ENCODE assay signal across 23 cellular contexts in the genomic region with DNA sequence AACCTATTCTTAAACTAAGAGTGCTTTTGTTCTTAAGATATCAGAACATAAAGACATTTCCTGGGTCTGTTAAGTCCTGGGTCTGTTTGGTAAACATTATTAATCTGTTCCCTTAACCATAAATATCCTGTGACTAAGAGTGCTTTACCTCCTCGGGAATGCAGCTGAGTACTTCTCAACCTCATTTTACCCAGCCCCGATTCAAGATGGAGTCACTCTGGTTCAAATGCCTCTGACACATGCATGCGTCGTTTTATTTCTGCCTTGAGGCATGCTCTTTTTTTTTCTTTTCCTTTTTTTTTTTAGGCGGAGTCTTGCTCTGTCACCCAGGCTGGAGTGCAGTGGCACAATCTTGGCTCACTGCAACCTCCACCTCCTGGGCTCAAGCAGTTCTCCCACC. TPM values are rescaled to one million over a fixed set of nuclear protein-coding genes. Genes with fewer than 3 reads are reported as not detected.
DNase-seq lines count a peak whose midpoint lies in the region; ATAC-seq, FAIRE-seq and TF ChIP-seq lines count a peak whose summit lies in the region.
"Had no signal": no experiment of that assay in that cellular context is flagged by ENCODE, and none has a peak within 500 bp of the region (broad histone marks: within the 10 kb centered on the region; RNA-seq: fewer than 3 reads in every experiment).

No MANE protein-coding gene starts in this region.

- peak overlapping the region; percentile 23; the same call in 1 of the 2 replicates for H2AFZ ChIP-seq in PC-3 (ENCODE audit: low read length)
- peak overlapping the region; percentile 45; the same call in 1 of the 2 replicates for H2AFZ ChIP-seq in K562 (ENCODE audit: low read depth, low read length)
- no peak overlapping the region for H2AFZ ChIP-seq in mesenchymal stem cell (ENCODE audit: low read depth, low read length)

- H2BK15ac ChIP-seq in mesenchymal stem cell (ENCODE audit: low read depth, poor library complexity, severe bottlenecking), result no peak overlapping the region

- no peaks in the 10 kb centered on the region for H3K9me2 ChIP-seq in PC-3 (replicated peaks; ENCODE audit: low read length)
- H3K9me2 ChIP-seq: SK-N-SH had no signal

- H3K4me2 ChIP-seq in PC-3 (ENCODE audit: low read length), result peak overlapping the region; percentile 11
- H3K4me2 ChIP-seq in K562 (ENCODE audit: insufficient read depth, low read length), result no peak overlapping the region
- no peak overlapping the region for H3K4me2 ChIP-seq in mesenchymal stem cell (ENCODE audit: low read length, poor library complexity, severe bottlenecking)
- H3K4me2 ChIP-seq: A549, SK-N-SH had no signal

- no peak overlapping the region for H4K8ac ChIP-seq in mesenchymal stem cell (ENCODE audit: low read length)

- no peak for FAIRE-seq in K562 (lab: Jason Lieb, UNC)
- FAIRE-seq: A549, GM19239, HTR-8/SVneo had no signal

- H2BK5ac ChIP-seq in mesenchymal stem cell (ENCODE audit: low read depth, low read length, poor library complexity, severe bottlenecking), result no peak overlapping the region

- H3K9me1 ChIP-seq in K562 (ENCODE audit: control insufficient read depth, insufficient read depth, low read length), result no peaks in the 10 kb centered on the region

- no peaks in the 10 kb centered on the region for H3K79me2 ChIP-seq in PC-3 (ENCODE audit: low read length)
- H3K79me2 ChIP-seq in K562 (ENCODE audit: control insufficient read depth, insufficient read depth, low read length), result no peaks in the 10 kb centered on the region

- H3K4ac ChIP-seq in mesenchymal stem cell (ENCODE audit: low read depth in 1 of 2, low read length in 2 of 2), result no peak overlapping the region

- no peaks in the 10 kb centered on the region for H3K9me3 ChIP-seq in PC-3 (ENCODE audit: low read length)
- H3K9me3 ChIP-seq in K562 (replicated peaks; ENCODE audit: control insufficient read depth, insufficient read depth, low read depth, low read length), result no peaks in the 10 kb centered on the region
- peaks cover 8% of the 10 kb centered on the region for H3K9me3 ChIP-seq in mesenchymal stem cell (ENCODE audit: control insufficient read depth, low read length)
- peaks cover 0 to 9% (median 0%) of the 10 kb centered on the region in 12 donors for H3K9me3 ChIP-seq in heart left ventricle
- H3K9me3 ChIP-seq: A549, SK-N-SH had no signal

- intact Hi-C loops in PC-3 (cut with micrococcal nuclease), result no loop called here
- intact Hi-C loops in K562 (cut with micrococcal nuclease), result no loop called here
- intact Hi-C loops in heart left ventricle (cut with DNase I), result no loop called here

- 10% methylated on average over 5 of the region's 5 CpGs for WGBS in K562 (ENCODE audit: insufficient coverage, low coverage, missing lambda C conversion rate)
- 63% methylated on average over 5 of the region's 5 CpGs for WGBS in mesenchymal stem cell
- WGBS in heart left ventricle, 4 donors, result 79 to 85% (median 81%) methylated on average over 5 of the region's 5 CpGs

- H3K4me1 ChIP-seq in PC-3 (ENCODE audit: insufficient read depth, low read length) (peaks cover 19% of the 10 kb centered on the region), K562 (replicated peaks in 1 of 2; ENCODE audit: control insufficient read depth in 2 of 2, insufficient read depth in 2 of 2, low read length in 2 of 2) (no peaks in the 10 kb centered on the region), mesenchymal stem cell (ENCODE audit: control insufficient read depth, insufficient read depth, low read depth, low read length) (no peaks in the 10 kb centered on the region), heart left ventricle (no peaks in the 10 kb centered on the region)
- H3K4me1 ChIP-seq: A549 had no signal

- H3K79me1 ChIP-seq in mesenchymal stem cell (replicated peaks; ENCODE audit: low read length, poor library complexity, severe bottlenecking), result no peaks in the 10 kb centered on the region

- TF ChIP-seq RAD21 in K562 (CRISPR knock-in tag; conservative IDR thresholded peaks at IDR 0.05 in 1 of 2, IDR thresholded peaks at IDR 0.05 in 1 of 2), result no peak

- H2AK5ac ChIP-seq in mesenchymal stem cell (ENCODE audit: low read length, severe bottlenecking), result no peak overlapping the region

- peak overlapping the region; percentile 35 for H3K27ac ChIP-seq in PC-3 (ENCODE audit: low read length)
- no peak overlapping the region for H3K27ac ChIP-seq in K562 (ENCODE audit: extremely low read depth, low read depth, low read length)
- no peak overlapping the region for H3K27ac ChIP-seq in mesenchymal stem cell (ENCODE audit: low read length, poor library complexity, severe bottlenecking)
- no peak overlapping the region for H3K27ac ChIP-seq in heart left ventricle
- H3K27ac ChIP-seq: A549, HL-60 had no signal

- TF ChIP-seq POLR2A in K562 (conservative IDR thresholded peaks at IDR 0.05) (no peak), heart left ventricle (IDR thresholded peaks at IDR 0.05) (no peak)

- TF ChIP-seq EP300 in K562 (IDR thresholded peaks at IDR 0.05; ENCODE audit: low read length), result no peak

- no peak for TF ChIP-seq CTCF in PC-3 (conservative IDR thresholded peaks at IDR 0.05; ENCODE audit: low read depth, low read length)
- no peak for TF ChIP-seq CTCF in K562 (IDR thresholded peaks at IDR 0.05 in 2 of 3, conservative IDR thresholded peaks at IDR 0.05 in 1 of 3; ENCODE audit: insufficient read depth in 2 of 3, low read depth in 1 of 3, low read length in 3 of 3)
- TF ChIP-seq CTCF in heart left ventricle (IDR thresholded peaks at IDR 0.05), result no peak

- in situ Hi-C loops in K562 (cut with MboI), result no loop called here

- H3K27me3 ChIP-seq in PC-3 (ENCODE audit: low read length) (no peaks in the 10 kb centered on the region), K562 (ENCODE audit: control insufficient read depth in 2 of 2, insufficient read depth in 2 of 2, low read length in 2 of 2) (peaks cover 0 to 5% of the 10 kb centered on the region in 2 experiments; a peak in 1 of 5 replicates), mesenchymal stem cell (ENCODE audit: control insufficient read depth in 1 of 2, insufficient read depth in 1 of 2, low read length in 2 of 2) (no peaks in the 10 kb centered on the region), heart left ventricle (no peaks in the 10 kb centered on the region)
- H3K27me3 ChIP-seq: MG63 had no signal

- BruUV-seq in PC-3 (replicated peaks; lab: Mats Ljungman, UMichigan) (no TSS peak), K562 (replicated peaks; lab: Mats Ljungman, UMichigan) (no TSS peak)

- DNase-seq in EL, result peak; percentile 11
- DNase-seq in PC-3, result peak; percentile 90
- DNase-seq in K562 (ENCODE audit: extremely low read depth in 1 of 4, low spot score in 3 of 4), result no peak
- peak; percentile 26 for DNase-seq in mesenchymal stem cell
- DNase-seq in activated naive CD4-positive, alpha-beta T cell (lab: John Stamatoyannopoulos, UW), result no peak
- DNase-seq in heart left ventricle, result no peak
- DNase-seq in DMS 273 (lab: John Stamatoyannopoulos, UW; ENCODE audit: unreplicated experiment), result no peak
- DNase-seq: C1 segment of cervical spinal cord, DMS 273 treated with DMSO at 0.1 percent for 48 hours, H9, KBM-7, MG63, NCI-H1092, NCI-H2081 treated with DMSO at 0.1 percent for 48 hours, NCI-H510A, NCI-H774, Right ventricle myocardium superior, SK-N-SH had no signal

- H3K23ac ChIP-seq in mesenchymal stem cell (ENCODE audit: low read length in 2 of 2), result no peak overlapping the region

- POLR2A ChIA-PET in PC-3 (lab: Charles Lee; ENCODE audit: unreplicated experiment) (interaction anchor here (0.7 kb wide), 1 partner anchor 10 kb away, joined by 10 read pairs; no protein-coding TSS in a partner anchor), K562 (lab: Yijun Ruan, JAX) (interaction anchor here (0.6 kb wide), 1 partner anchor 477 kb away, joined by 3 read pairs; no protein-coding TSS in a partner anchor)

- H3K4me3 ChIP-seq in PC-3 (ENCODE audit: low read length) (no peak overlapping the region), K562 (no peak overlapping the region), mesenchymal stem cell (ENCODE audit: insufficient read depth in 1 of 2, low read depth in 1 of 2, low read length in 2 of 2) (no peak overlapping the region), heart left ventricle (no peak overlapping the region)
- H3K4me3 ChIP-seq: A549, MG63 had no signal

- H4K20me1 ChIP-seq in PC-3 (ENCODE audit: low read length) (no peaks in the 10 kb centered on the region), K562 (replicated peaks; ENCODE audit: control insufficient read depth, insufficient read depth, low read length) (no peaks in the 10 kb centered on the region)

- H4K91ac ChIP-seq in mesenchymal stem cell (ENCODE audit: low read length), result no peak overlapping the region

- ATAC-seq in PC-3 (peak; percentile 98), K562 (no peak), HG03025 (IDR thresholded peaks at IDR 0.05; ENCODE audit: low FRiP score, unreplicated experiment) (no peak), heart left ventricle (no peak)
- ATAC-seq: A549 had no signal

- H3K9ac ChIP-seq in PC-3 (ENCODE audit: low read length) (no peak overlapping the region), K562 (ENCODE audit: insufficient read depth in 1 of 2, low read depth in 2 of 2, low read length in 2 of 2) (no peak overlapping the region), mesenchymal stem cell (ENCODE audit: low read length) (no peak overlapping the region)
- H3K9ac ChIP-seq: SK-N-SH had no signal

- CTCF ChIA-PET in PC-3 (lab: Charles Lee) (no interaction called here), K562 (lab: Yijun Ruan, JAX; ENCODE audit: low intra/inter-chr PET ratio) (no interaction called here)

- H3K36me3 ChIP-seq in PC-3 (ENCODE audit: low read depth, low read length) (no peaks in the 10 kb centered on the region), K562 (ENCODE audit: control insufficient read depth, insufficient read depth, low read length) (no peaks in the 10 kb centered on the region), mesenchymal stem cell (ENCODE audit: control insufficient read depth in 1 of 2, insufficient read depth in 2 of 2, low read depth in 1 of 2, low read length in 2 of 2) (no peaks in the 10 kb centered on the region), heart left ventricle (no peaks in the 10 kb centered on the region)
- H3K36me3 ChIP-seq: MG63 had no signal

- H3K18ac ChIP-seq in mesenchymal stem cell (ENCODE audit: low read depth in 1 of 2, low read length in 2 of 2), result no peak overlapping the region

- H3F3A ChIP-seq in PC-3 (ENCODE audit: low read length, unreplicated experiment), result no peaks in the 10 kb centered on the region

- H3K14ac ChIP-seq in mesenchymal stem cell (ENCODE audit: low read length in 2 of 2), result no peak overlapping the region

- no peak overlapping the region for H2BK12ac ChIP-seq in mesenchymal stem cell (ENCODE audit: low read length in 2 of 2)

- H2BK120ac ChIP-seq in mesenchymal stem cell (ENCODE audit: low read depth, low read length), result no peak overlapping the region

RNA-seq across cellular contexts. Expression of gene FBXL17, which starts 39.8 kb away (rescaled TPM):
- total RNA-seq in PC-3 (2014; rRNA removed), result 8.8 and 10.6 TPM in 2 replicates
- total RNA-seq in K562 (2011; cell fraction: chromatin; rRNA removed; ENCODE audit: low replicate concordance), result 5.1 and 5.3 TPM in 2 replicates
- total RNA-seq in K562 (2011; cell fraction: nucleolus; rRNA removed), result 4.3 and 4.8 TPM in 2 replicates
- 3.3 and 4.2 TPM in 2 replicates for total RNA-seq in K562 (2011; cell fraction: nucleoplasm; rRNA removed)
- 1.8 and 2.2 TPM in 2 replicates for total RNA-seq in K562 (2014; rRNA removed)
- total RNA-seq in K562 (2014; rRNA removed; fragmentation: Illumina TruSeq; extraction: Trizol), result 4.1 and 5.2 TPM in 2 replicates
- 5.0 and 5.4 TPM in 2 replicates for total RNA-seq in K562 (2015; rRNA removed; fragmentation: Illumina TruSeq; extraction: Trizol)
- total RNA-seq in K562 (2021), result 3.0 and 3.1 TPM in 2 replicates
- 0.87 and 1.3 TPM in 2 replicates for polyA plus RNA-seq in K562 (2011; rRNA removed)
- 0.40 and 0.54 TPM in 2 replicates for polyA plus RNA-seq in K562 (2011; cell fraction: cytosol; rRNA removed)
- 1.4 and 2.2 TPM in 2 replicates for polyA plus RNA-seq in K562 (2011; cell fraction: nucleus; rRNA removed)
- 5.0 and 6.3 TPM in 2 replicates for polyA plus RNA-seq in K562 (2012)
- 2.0 and 2.1 TPM in 2 replicates for polyA plus RNA-seq in K562 (2014; fragmentation: Illumina TruSeq; extraction: Trizol)
- under 1 TPM; 0.32 to 0.48 TPM for polyA plus RNA-seq in K562 (2014; fragmentation: Nextera tagmentation; extraction: Ambion mirVana)
- polyA plus RNA-seq in K562 (2014; rRNA removed), result 1.2 and 2.5 TPM in 2 replicates
- 1.3 and 4.4 TPM in 2 replicates for polyA minus RNA-seq in K562 (2011; rRNA and poly(A)+ RNA removed)
- 0.55 and 1.3 TPM in 2 replicates for polyA minus RNA-seq in K562 (2011; cell fraction: cytosol; rRNA and poly(A)+ RNA removed)
- polyA minus RNA-seq in K562 (2011; cell fraction: nucleus; rRNA and poly(A)+ RNA removed), result 4.8 and 7.8 TPM in 2 replicates
- 8.7 TPM for polyA plus RNA-seq in mesenchymal stem cell (2013, experiment 1 of 2)
- polyA plus RNA-seq in mesenchymal stem cell (2013, experiment 2 of 2), result 9.1 TPM
- total RNA-seq in heart left ventricle, result 10 to 100 TPM; 25.9 to 39.4 (median 33.6) TPM
- 10 to 100 TPM; 10.2 to 15.7 TPM for polyA plus RNA-seq in heart left ventricle

Comparison
In these comparisons a context has a peak if more than half of its experiments do, and no peak if none do; other contexts are left out.
1. DNase-seq: peak in EL (single experiment), PC-3 (single experiment) and mesenchymal stem cell (single experiment); none in K562 (0 of 4), activated naive CD4-positive, alpha-beta T cell (0 of 4), heart left ventricle (0 of 5) and DMS 273 (single experiment).